23 cellular contexts compared by ENCODE assay signal in the genomic region with DNA sequence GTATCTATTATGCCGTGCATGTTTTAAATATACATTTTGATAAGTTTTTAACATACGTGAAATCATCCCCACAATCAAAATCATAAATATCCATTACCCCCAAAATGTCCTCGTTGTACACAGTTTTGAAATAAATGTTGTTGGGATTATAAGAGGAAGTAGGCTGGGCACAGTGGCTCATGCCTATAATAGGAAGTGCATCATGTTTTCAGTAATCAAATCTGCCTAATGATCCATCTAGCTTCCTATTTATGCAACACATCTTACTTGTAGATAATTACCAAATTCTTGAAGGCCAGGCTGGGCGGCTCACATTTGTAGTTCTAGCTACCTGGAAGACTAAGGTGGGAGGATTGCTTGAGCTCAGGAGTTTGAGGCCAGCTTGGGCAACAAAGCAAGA. TPM values are rescaled to one million over a fixed set of nuclear protein-coding genes. Genes with fewer than 3 reads are reported as not detected.
DNase-seq lines count a peak whose midpoint lies in the region; ATAC-seq and TF ChIP-seq lines count a peak whose summit lies in the region.
"Had no signal": no experiment of that assay in that cellular context is flagged by ENCODE, and none has a peak within 500 bp of the region (broad histone marks: within the 10 kb centered on the region; RNA-seq: fewer than 3 reads in every experiment).

No MANE protein-coding gene starts in this region.

- H3K4me1 Mint-ChIP-seq in activated naive CD4-positive, alpha-beta T cell treated with anti-CD3 and anti-CD28 coated beads, Interleukin-2, amount 50 U/mL, for 24 hours = peaks cover 25% of the 10 kb centered on the region
- H3K4me1 Mint-ChIP-seq in dendritic cell treated with granulocyte-macrophage colony-stimulating factor and Interleukin-4, amounts not matched to agents 40 ng/mL and 50 ng/mL, for 4 days (ENCODE audit: low read depth) = peaks cover 80% of the 10 kb centered on the region

- H3K79me2 ChIP-seq in OCI-LY1 (ENCODE audit: insufficient read depth, low read length) = no peaks in the 10 kb centered on the region
- H3K79me2 ChIP-seq: hepatocyte had no signal

- no peaks in the 10 kb centered on the region for H3K9me3 Mint-ChIP-seq in activated naive CD4-positive, alpha-beta T cell treated with anti-CD3 and anti-CD28 coated beads, Interleukin-2, amount 50 U/mL, for 24 hours
- no peaks in the 10 kb centered on the region for H3K9me3 Mint-ChIP-seq in dendritic cell treated with granulocyte-macrophage colony-stimulating factor and Interleukin-4, amounts not matched to agents 40 ng/mL and 50 ng/mL, for 4 days
- H3K9me3 Mint-ChIP-seq: activated naive CD8-positive, alpha-beta T cell treated with anti-CD3 and anti-CD28 coated beads, Interleukin-2, amount 50 U/mL, for 24 hours had no signal

- ATAC-seq in upper lobe of right lung (peak; percentile 53), GM21825 (IDR thresholded peaks at IDR 0.05; ENCODE audit: unreplicated experiment) (no peak), GM19452 (IDR thresholded peaks at IDR 0.05; ENCODE audit: unreplicated experiment) (no peak)
- ATAC-seq: activated naive CD8-positive, alpha-beta T cell treated with anti-CD3 and anti-CD28 coated beads, Interleukin-2, amount 50 U/mL, for 24 hours; PC-3; psoas muscle; stimulated activated naive CD8-positive, alpha-beta T cell treated with anti-CD3 and anti-CD28 coated beads, Interleukin-15, Interleukin-2, amounts not matched to agents 100 U/mL and 50 U/mL, for 24 hours had no signal

- no peaks in the 10 kb centered on the region for H3F3A ChIP-seq in OCI-LY1 (ENCODE audit: insufficient read depth, low read length)

- no peak overlapping the region for H2AFZ ChIP-seq in OCI-LY1 (ENCODE audit: low read length)
- H2AFZ ChIP-seq: hepatocyte had no signal

- TF ChIP-seq CTCF in OCI-LY1 (IDR thresholded peaks at IDR 0.05; ENCODE audit: low read length) = no peak
- TF ChIP-seq CTCF in upper lobe of right lung (IDR thresholded peaks at IDR 0.05) = no peak

- H3K27ac ChIP-seq in OCI-LY1 (ENCODE audit: low read depth, low read length, poor library complexity, severe bottlenecking) (peak overlapping the region; percentile 14), upper lobe of right lung (peak overlapping the region; percentile 44)
- H3K27ac ChIP-seq: hepatocyte, psoas muscle, tibial artery had no signal

- no peak for DNase-seq in activated naive CD4-positive, alpha-beta T cell treated with Interleukin-2 at 50 U/mL for 16 hours
- DNase-seq in upper lobe of right lung = no peak
- DNase-seq in kidney glomerular epithelial cell (lab: John Stamatoyannopoulos, UW) = no peak
- DNase-seq: 8988T; activated CD4-positive, alpha-beta T cell treated with anti-CD3 and anti-CD28 coated beads, Interleukin-2, amount 50 U/mL, for 1 hour; activated naive CD8-positive, alpha-beta T cell treated with anti-CD3 and anti-CD28 coated beads, Interleukin-2, amount 50 U/mL, for 24 hours; erythroblast; foreskin fibroblast; IMR-90; MG63; NCI-H526 treated with DMSO at 0.1 percent for 48 hours; PC-3; psoas muscle; SHP77 treated with DMSO at 0.1 percent for 48 hours; stimulated activated CD4-positive, alpha-beta T cell treated with anti-CD3 and anti-CD28 coated beads, Interleukin-2, amount 100 ng/mL, for 24 hours; stimulated activated naive CD8-positive, alpha-beta T cell treated with anti-CD3 and anti-CD28 coated beads, Interleukin-15, Interleukin-2, amounts not matched to agents 100 U/mL and 50 U/mL, for 24 hours; tibial artery had no signal

- no peaks in the 10 kb centered on the region for H3K27me3 Mint-ChIP-seq in activated naive CD4-positive, alpha-beta T cell treated with anti-CD3 and anti-CD28 coated beads, Interleukin-2, amount 50 U/mL, for 24 hours
- H3K27me3 Mint-ChIP-seq in dendritic cell treated with granulocyte-macrophage colony-stimulating factor and Interleukin-4, amounts not matched to agents 40 ng/mL and 50 ng/mL, for 4 days = no peaks in the 10 kb centered on the region

- H3K9ac ChIP-seq in OCI-LY1 (ENCODE audit: low read length) = no peak overlapping the region

- intact Hi-C loops in dendritic cell treated with granulocyte-macrophage colony-stimulating factor and Interleukin-4, amounts not matched to agents 40 ng/mL and 50 ng/mL, for 4 days (cut with micrococcal nuclease) = no loop called here
- intact Hi-C loops in upper lobe of right lung (cut with DNase I) = no loop called here

- H3K4me3 ChIP-seq in OCI-LY1 (ENCODE audit: low read depth, low read length, poor library complexity, severe bottlenecking) (no peak overlapping the region), upper lobe of right lung (no peak overlapping the region)
- H3K4me3 ChIP-seq: hepatocyte, MG63, psoas muscle, tibial artery had no signal

- H3K27me3 ChIP-seq in OCI-LY1 (ENCODE audit: insufficient read depth, low read length) (no peaks in the 10 kb centered on the region), upper lobe of right lung (no peaks in the 10 kb centered on the region)
- H3K27me3 ChIP-seq: hepatocyte, MG63, tibial artery had no signal

- H3K9me3 ChIP-seq in OCI-LY1 (ENCODE audit: low read length) = no peaks in the 10 kb centered on the region
- H3K9me3 ChIP-seq in upper lobe of right lung = no peaks in the 10 kb centered on the region
- H3K9me3 ChIP-seq: MG63, psoas muscle, tibial artery had no signal

- H3K9me2 ChIP-seq in OCI-LY1 (ENCODE audit: low read depth, low read length) = no peaks in the 10 kb centered on the region

- no peaks in the 10 kb centered on the region for H4K20me1 ChIP-seq in OCI-LY1 (ENCODE audit: insufficient read depth, low read length)

- H3K4me3 Mint-ChIP-seq in activated naive CD4-positive, alpha-beta T cell treated with anti-CD3 and anti-CD28 coated beads, Interleukin-2, amount 50 U/mL, for 24 hours = no peak overlapping the region
- H3K4me3 Mint-ChIP-seq in dendritic cell treated with granulocyte-macrophage colony-stimulating factor and Interleukin-4, amounts not matched to agents 40 ng/mL and 50 ng/mL, for 4 days = no peak overlapping the region
- H3K4me3 Mint-ChIP-seq: activated naive CD8-positive, alpha-beta T cell treated with anti-CD3 and anti-CD28 coated beads, Interleukin-2, amount 50 U/mL, for 24 hours had no signal

- no peaks in the 10 kb centered on the region for H3K36me3 Mint-ChIP-seq in activated naive CD4-positive, alpha-beta T cell treated with anti-CD3 and anti-CD28 coated beads, Interleukin-2, amount 50 U/mL, for 24 hours
- no peaks in the 10 kb centered on the region for H3K36me3 Mint-ChIP-seq in dendritic cell treated with granulocyte-macrophage colony-stimulating factor and Interleukin-4, amounts not matched to agents 40 ng/mL and 50 ng/mL, for 4 days (ENCODE audit: low read depth)

- no peaks in the 10 kb centered on the region for H3K36me3 ChIP-seq in OCI-LY1 (ENCODE audit: insufficient read depth, low read length)
- H3K36me3 ChIP-seq in upper lobe of right lung = no peaks in the 10 kb centered on the region
- H3K36me3 ChIP-seq: MG63, tibial artery had no signal

- no peak overlapping the region for H3K4me2 ChIP-seq in OCI-LY1 (ENCODE audit: low read length)
- H3K4me2 ChIP-seq: hepatocyte had no signal

- peak overlapping the region; percentile 15 for H3K27ac Mint-ChIP-seq in activated naive CD4-positive, alpha-beta T cell treated with anti-CD3 and anti-CD28 coated beads, Interleukin-2, amount 50 U/mL, for 24 hours
- H3K27ac Mint-ChIP-seq in dendritic cell treated with granulocyte-macrophage colony-stimulating factor and Interleukin-4, amounts not matched to agents 40 ng/mL and 50 ng/mL, for 4 days = peak overlapping the region; percentile 92
- H3K27ac Mint-ChIP-seq: activated naive CD8-positive, alpha-beta T cell treated with anti-CD3 and anti-CD28 coated beads, Interleukin-2, amount 50 U/mL, for 24 hours had no signal

- peaks cover 25% of the 10 kb centered on the region for H3K4me1 ChIP-seq in OCI-LY1 (ENCODE audit: insufficient read depth, low read length, severe bottlenecking)
- H3K4me1 ChIP-seq in upper lobe of right lung = peaks cover 11% of the 10 kb centered on the region

RNA-seq across cellular contexts. Expression of gene IFNGR2, which starts 15.0 kb away (rescaled TPM):
- 69.3 TPM for total RNA-seq in upper lobe of right lung
